ENCODE assay signal across 17 cellular contexts in the genomic region with DNA sequence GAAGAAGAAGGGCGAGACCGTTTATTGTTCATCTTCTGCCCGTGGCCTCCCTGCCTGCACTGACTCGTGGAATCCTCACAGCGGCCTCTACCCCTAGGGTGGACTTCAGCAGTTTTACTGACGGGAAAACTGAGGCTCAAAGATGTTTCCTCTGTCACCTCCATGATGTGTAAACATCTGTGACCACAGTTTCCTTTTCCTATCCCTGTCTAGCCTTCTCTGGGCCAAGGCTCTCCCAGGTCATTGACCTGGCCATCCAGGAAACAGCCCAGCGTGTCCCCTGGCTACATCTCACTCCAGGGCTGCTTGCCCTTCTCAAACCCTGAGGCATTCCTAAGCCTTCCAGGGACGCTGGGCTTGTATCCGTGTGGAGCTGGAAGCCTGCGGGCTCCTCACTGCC.
"Had no signal": no experiment of that assay in that cellular context is flagged by ENCODE, and none has a peak within 500 bp of the region (broad histone marks: within the 10 kb centered on the region; RNA-seq: fewer than 3 reads in every experiment).

No MANE protein-coding gene starts in this region.

- H3K9me3 ChIP-seq: gastrocnemius medialis, sigmoid colon, thyroid gland had no signal

- ATAC-seq: activated CD8-positive, alpha-beta T cell treated with anti-CD3 and anti-CD28 coated beads for 36 hours; activated T-helper 17 cell treated with anti-CD3 and anti-CD28 coated beads, Interleukin-2, amount 50 U/mL, for 72 hours; gastrocnemius medialis; natural killer cell treated with Interleukin-12 subunit alpha and Interleukin-12 subunit beta and Interleukin-15 and Interleukin-18, amount 100 ng/mL, for 72 hours had no signal

- H3K27ac ChIP-seq: gastrocnemius medialis, sigmoid colon, thyroid gland had no signal

- DNase-seq: activated CD4-positive, alpha-beta T cell treated with anti-CD3 and anti-CD28 coated beads, Interleukin-2, amount 10 ng/mL, durations not matched to agents 24 days and 14 days; activated CD4-positive, CD25-positive, alpha-beta regulatory T cell; activated CD8-positive, alpha-beta T cell treated with anti-CD3 and anti-CD28 coated beads for 36 hours; activated naive CD4-positive, alpha-beta T cell; activated T-cell treated with anti-CD3 and anti-CD28 coated beads, Interleukin-2, amount 50 U/mL, for 1 hour; caudate nucleus; gastrocnemius medialis; head of caudate nucleus; nucleus accumbens; sigmoid colon; stimulated activated CD4-positive, alpha-beta T cell treated with anti-CD3 and anti-CD28 coated beads, Interleukin-4, amount 100 ng/mL, for 4 hours; stimulated activated naive CD4-positive, alpha-beta T cell treated with Interleukin-2 at 50 U/mL for 16 hours; T-helper 1 cell; T-helper 9 cell; thyroid gland had no signal

- H3K4me3 ChIP-seq: gastrocnemius medialis, sigmoid colon, thyroid gland had no signal

- H3K27me3 ChIP-seq: gastrocnemius medialis, sigmoid colon, thyroid gland had no signal
